10 cellular contexts compared by ENCODE assay signal in genomic region chr11:370087-370941, GRCh38. TPM values are rescaled to one million over a fixed set of nuclear protein-coding genes. Genes with fewer than 3 reads are reported as not detected.
DNase-seq lines count a peak whose midpoint lies in the region; ATAC-seq lines count a peak whose summit lies in the region.
"Had no signal": no experiment of that assay in that cellular context is flagged by ENCODE, and none has a peak within 500 bp of the region (broad histone marks: within the 10 kb centered on the region; RNA-seq: fewer than 3 reads in every experiment).

No MANE protein-coding gene starts in this region.

- no peak overlapping the region for H3K4me3 ChIP-seq in CD4-positive, CD25-positive, alpha-beta regulatory T cell (ENCODE audit: low read depth, low read length)
- H3K4me3 ChIP-seq in HUES6 (ENCODE audit: low read depth, low read length): peak overlapping the region; percentile 76

- peaks cover 38% of the 10 kb centered on the region for H3K27me3 Mint-ChIP-seq in CD4-positive, CD25-positive, alpha-beta regulatory T cell
- peaks cover 42% of the 10 kb centered on the region for H3K27me3 Mint-ChIP-seq in central memory CD8-positive, alpha-beta T cell
- H3K27me3 Mint-ChIP-seq in naive B cell: peaks cover 23 to 56% (median 50%) of the 10 kb centered on the region in 3 donors

- DNase-seq in CD4-positive, CD25-positive, alpha-beta regulatory T cell: no peak
- DNase-seq in central memory CD8-positive, alpha-beta T cell (ENCODE audit: low spot score in 2 of 2): no peak
- DNase-seq in naive B cell: no peak
- no peak for DNase-seq in GM03348 (ENCODE audit: low spot score)
- no peak for DNase-seq in OCI-M1 (lab: John Stamatoyannopoulos, UW)
- DNase-seq in activated CD4-positive, alpha-beta T cell treated with anti-CD3 and anti-CD28 coated beads for 4 hours: no peak

- H3K4me3 Mint-ChIP-seq in CD4-positive, CD25-positive, alpha-beta regulatory T cell: peak overlapping the region in 3 of 4 donors; percentile 41 to 75 (median 71)
- H3K4me3 Mint-ChIP-seq in central memory CD8-positive, alpha-beta T cell: peak overlapping the region; percentile 55
- H3K4me3 Mint-ChIP-seq in naive B cell: peak overlapping the region; percentile 33 to 86 (median 68)

- peaks cover 0 to 6% (median 0%) of the 10 kb centered on the region in 7 donors for H3K9me3 Mint-ChIP-seq in CD4-positive, CD25-positive, alpha-beta regulatory T cell
- no peaks in the 10 kb centered on the region for H3K9me3 Mint-ChIP-seq in central memory CD8-positive, alpha-beta T cell
- H3K9me3 Mint-ChIP-seq in naive B cell: peaks cover 0 to 4% (median 0%) of the 10 kb centered on the region in 7 donors

- H3K9ac ChIP-seq in HUES6 (ENCODE audit: low read length): peak overlapping the region; percentile 70

- peaks cover 0 to 18% (median 2%) of the 10 kb centered on the region in 4 donors for H3K4me1 Mint-ChIP-seq in CD4-positive, CD25-positive, alpha-beta regulatory T cell
- peaks cover 33% of the 10 kb centered on the region for H3K4me1 Mint-ChIP-seq in central memory CD8-positive, alpha-beta T cell
- H3K4me1 Mint-ChIP-seq in naive B cell: peaks cover 7 to 15% (median 15%) of the 10 kb centered on the region in 3 donors

- ATAC-seq in CD4-positive, CD25-positive, alpha-beta regulatory T cell (ENCODE audit: low read depth in 2 of 2): no peak
- no peak for ATAC-seq in central memory CD8-positive, alpha-beta T cell (replicated peaks; ENCODE audit: extremely low read depth, poor library complexity, severe bottlenecking)
- ATAC-seq in naive B cell (ENCODE audit: low read depth in 2 of 2): no peak
- ATAC-seq in HG03025 (IDR thresholded peaks at IDR 0.05; ENCODE audit: low FRiP score, unreplicated experiment): no peak
- ATAC-seq: sciatic nerve had no signal

- no peak overlapping the region for H3K27ac ChIP-seq in CD4-positive, CD25-positive, alpha-beta regulatory T cell (ENCODE audit: insufficient read depth, low read length, poor library complexity, severe bottlenecking)
- H3K27ac ChIP-seq in HUES6 (ENCODE audit: low read depth, low read length): peak overlapping the region; percentile 45; the same call in 1 of the 2 replicates
- H3K27ac ChIP-seq: upper lobe of left lung had no signal

- no peaks in the 10 kb centered on the region for H3K36me3 Mint-ChIP-seq in CD4-positive, CD25-positive, alpha-beta regulatory T cell
- H3K36me3 Mint-ChIP-seq in central memory CD8-positive, alpha-beta T cell (ENCODE audit: insufficient read depth): peaks cover 8% of the 10 kb centered on the region
- H3K36me3 Mint-ChIP-seq in naive B cell: peaks cover 0 to 7% of the 10 kb centered on the region in 2 donors

- H3K36me3 ChIP-seq in CD4-positive, CD25-positive, alpha-beta regulatory T cell (ENCODE audit: control insufficient read depth, insufficient read depth, low read length): no peaks in the 10 kb centered on the region
- H3K36me3 ChIP-seq in HUES6 (ENCODE audit: control insufficient read depth, insufficient read depth, low read length): peaks cover 23% of the 10 kb centered on the region
- H3K36me3 ChIP-seq: upper lobe of left lung had no signal

- peaks cover 10% of the 10 kb centered on the region for H3K4me1 ChIP-seq in CD4-positive, CD25-positive, alpha-beta regulatory T cell (ENCODE audit: control insufficient read depth, insufficient read depth, low read length, poor library complexity, severe bottlenecking)
- peaks cover 14% of the 10 kb centered on the region for H3K4me1 ChIP-seq in HUES6 (ENCODE audit: control insufficient read depth, insufficient read depth, low read length)

- H3K27me3 ChIP-seq in CD4-positive, CD25-positive, alpha-beta regulatory T cell (ENCODE audit: control insufficient read depth, insufficient read depth, low read length): peaks cover 11% of the 10 kb centered on the region
- peaks cover 2% of the 10 kb centered on the region; the same call in 1 of the 2 replicates for H3K27me3 ChIP-seq in HUES6 (ENCODE audit: control insufficient read depth, insufficient read depth, low read length)

- no peaks in the 10 kb centered on the region for H3K9me3 ChIP-seq in CD4-positive, CD25-positive, alpha-beta regulatory T cell (ENCODE audit: control insufficient read depth in 2 of 2, low read length in 2 of 2)
- no peaks in the 10 kb centered on the region for H3K9me3 ChIP-seq in HUES6 (ENCODE audit: control insufficient read depth, insufficient read depth, low read depth, low read length)
- H3K9me3 ChIP-seq: upper lobe of left lung had no signal

- H3K27ac Mint-ChIP-seq in CD4-positive, CD25-positive, alpha-beta regulatory T cell: no peak overlapping the region
- no peak overlapping the region for H3K27ac Mint-ChIP-seq in central memory CD8-positive, alpha-beta T cell (ENCODE audit: low read depth)
- H3K27ac Mint-ChIP-seq in naive B cell: peak overlapping the region in 1 of 6 donors; percentile 34

RNA-seq across cellular contexts. Expression of gene B4GALNT4, which starts 1.0 kb away (rescaled TPM):
- total RNA-seq in CD4-positive, CD25-positive, alpha-beta regulatory T cell: 0.99 TPM
- not detected for polyA plus RNA-seq in CD4-positive, CD25-positive, alpha-beta regulatory T cell
- not detected for polyA plus RNA-seq in naive B cell (ENCODE audit: low read depth in 6 of 6)

RNA-seq across cellular contexts. Expression of gene PKP3, which starts 23.7 kb away (rescaled TPM):
- total RNA-seq in CD4-positive, CD25-positive, alpha-beta regulatory T cell: 0.30 TPM
- polyA plus RNA-seq in CD4-positive, CD25-positive, alpha-beta regulatory T cell: under 1 TPM in 3 of 4 donors, not detected in 1; 0.09 to 0.75 (median 0.27) TPM
- under 1 TPM in 2 of 6 donors, not detected in 4; 0.09 to 0.13 TPM for polyA plus RNA-seq in naive B cell (ENCODE audit: low read depth in 6 of 6)

RNA-seq across cellular contexts. Expression of gene SIGIRR, which starts 44.5 kb away (rescaled TPM):
- total RNA-seq in CD4-positive, CD25-positive, alpha-beta regulatory T cell: 387 TPM
- 100 to 1,000 TPM; 213 to 274 (median 220) TPM for polyA plus RNA-seq in CD4-positive, CD25-positive, alpha-beta regulatory T cell
- polyA plus RNA-seq in naive B cell (ENCODE audit: low read depth in 6 of 6): 10 to 100 TPM; 30.4 to 72.0 (median 53.5) TPM

RNA-seq across cellular contexts. Expression of gene IFITM3, which starts 49.7 kb away (rescaled TPM):
- 6.7 TPM for total RNA-seq in CD4-positive, CD25-positive, alpha-beta regulatory T cell
- 10 to 100 TPM in 2 of 4 donors, 1 to 10 TPM in 2; 3.5 to 94.8 (median 42.6) TPM for polyA plus RNA-seq in CD4-positive, CD25-positive, alpha-beta regulatory T cell
- polyA plus RNA-seq in naive B cell (ENCODE audit: low read depth in 6 of 6): 100 to 1,000 TPM in 1 of 6 donors, 10 to 100 TPM in 3, 1 to 10 TPM in 1, under 1 TPM in 1; 0.71 to 178 (median 64.1) TPM

RNA-seq across cellular contexts. Expression of gene IFITM1, which starts 56.5 kb away (rescaled TPM):
- 320 TPM for total RNA-seq in CD4-positive, CD25-positive, alpha-beta regulatory T cell
- 1,000 to 10,000 TPM; 1,249 to 1,544 (median 1,415) TPM for polyA plus RNA-seq in CD4-positive, CD25-positive, alpha-beta regulatory T cell
- polyA plus RNA-seq in naive B cell (ENCODE audit: low read depth in 6 of 6): 100 to 1,000 TPM; 152 to 299 (median 164) TPM
